In genomic region chr3:52298147-52299098, GRCh38 we compare ENCODE assay signal across 11 cellular contexts. TPM values are rescaled to one million over a fixed set of nuclear protein-coding genes. Genes with fewer than 3 reads are reported as not detected.
DNase-seq lines count a peak whose midpoint lies in the region; ATAC-seq and TF ChIP-seq lines count a peak whose summit lies in the region.
"Had no signal": no experiment of that assay in that cellular context is flagged by ENCODE, and none has a peak within 500 bp of the region (broad histone marks: within the 10 kb centered on the region; RNA-seq: fewer than 3 reads in every experiment).

No MANE protein-coding gene starts in this region.

- no peak overlapping the region for H4K8ac ChIP-seq in neuronal stem cell (ENCODE audit: low read depth, low read length)

- H3K27me3 ChIP-seq in GM23338 (ENCODE audit: insufficient read depth) = no peaks in the 10 kb centered on the region
- no peaks in the 10 kb centered on the region for H3K27me3 ChIP-seq in SK-N-SH (ENCODE audit: insufficient read depth)
- no peaks in the 10 kb centered on the region for H3K27me3 ChIP-seq in iPS-18a (ENCODE audit: control insufficient read depth, insufficient read depth, low read length)
- H3K27me3 ChIP-seq in neuronal stem cell (ENCODE audit: control insufficient read depth in 3 of 3, insufficient read depth in 3 of 3, low read depth in 1 of 3, low read length in 3 of 3) = no peaks in the 10 kb centered on the region
- H3K27me3 ChIP-seq: adrenal gland, sigmoid colon had no signal

- H2AFZ ChIP-seq in GM23338 = peak overlapping the region; percentile 87
- H2AFZ ChIP-seq in SK-N-SH (ENCODE audit: low read depth) = no peak overlapping the region
- peak overlapping the region; percentile 80 for H2AFZ ChIP-seq in neuronal stem cell (ENCODE audit: low read length)

- POLR2A ChIA-PET in SK-N-SH (lab: Yijun Ruan, JAX) = interaction anchor here (0.7 to 3.3 kb wide), 10 partner anchors 9 to 82 kb away, joined by 3 to 16 read pairs (median 5); partner anchors contain the start of genes GLYCTK, TWF2 and WDR82

- H3F3A ChIP-seq in GM23338 (replicated peaks; ENCODE audit: low read depth) = 0 out of 2 replicates have a peak, but pooled peaks cover 4% of the 10 kb centered on the region
- H3F3A ChIP-seq in SK-N-SH (replicated peaks; ENCODE audit: insufficient read depth) = peaks cover 5% of the 10 kb centered on the region

- peak overlapping the region; percentile 68 for H3K4me3 Mint-ChIP-seq in GM23338

- H4K20me1 ChIP-seq in GM23338 (replicated peaks; ENCODE audit: insufficient read depth) (no peaks in the 10 kb centered on the region; the same call in 1 of the 2 replicates), SK-N-SH (ENCODE audit: insufficient read depth) (no peaks in the 10 kb centered on the region)

- no peak for TF ChIP-seq EP300 in SK-N-SH (IDR thresholded peaks at IDR 0.05; ENCODE audit: borderline replicate concordance in 1 of 2, low read depth in 1 of 2, low read length in 1 of 2)

- no peak for TF ChIP-seq RAD21 in SK-N-SH (IDR thresholded peaks at IDR 0.05; ENCODE audit: low read length)

- peak overlapping the region; percentile 97 for H3K4ac ChIP-seq in neuronal stem cell (ENCODE audit: low read length)

- peak overlapping the region; percentile 41 for H4K91ac ChIP-seq in neuronal stem cell (ENCODE audit: low read depth, low read length, poor library complexity)

- H3K23ac ChIP-seq in neuronal stem cell (ENCODE audit: low read depth, low read length, poor library complexity) = peak overlapping the region; percentile 83

- peak overlapping the region; percentile 95 for H2BK15ac ChIP-seq in neuronal stem cell (ENCODE audit: low read length)

- H3K9me3 Mint-ChIP-seq in GM23338 = no peaks in the 10 kb centered on the region

- TF ChIP-seq CTCF in GM23338 (conservative IDR thresholded peaks at IDR 0.05; ENCODE audit: low read depth in 2 of 2) (peak in 1 of 2 experiments; percentile 24; a peak in 2 of 4 replicates), SK-N-SH (IDR thresholded peaks at IDR 0.05) (no peak)

- H2BK12ac ChIP-seq in neuronal stem cell (ENCODE audit: low read length) = peak overlapping the region; percentile 75

- H3K4me1 Mint-ChIP-seq in GM23338 = peaks cover 34% of the 10 kb centered on the region

- no peaks in the 10 kb centered on the region for H3K36me3 ChIP-seq in GM23338 (ENCODE audit: insufficient read depth)
- H3K36me3 ChIP-seq in SK-N-SH (replicated peaks in 1 of 2; ENCODE audit: control insufficient read depth in 1 of 2, insufficient read depth in 2 of 2, low read length in 1 of 2) = peaks cover 0 to 2% of the 10 kb centered on the region in 2 experiments
- no peaks in the 10 kb centered on the region for H3K36me3 ChIP-seq in iPS-18a (ENCODE audit: control insufficient read depth, low read depth, low read length)
- peaks cover 0 to 12% of the 10 kb centered on the region in 2 donors for H3K36me3 ChIP-seq in neuronal stem cell (replicated peaks in 1 of 2; ENCODE audit: control insufficient read depth in 2 of 2, insufficient read depth in 2 of 2, low read length in 2 of 2)
- H3K36me3 ChIP-seq: adrenal gland had no signal

- peak overlapping the region; percentile 53 for H3K4me3 ChIP-seq in GM23338
- peak overlapping the region in 1 of 2 experiments; percentile 41; a peak in 1 of 4 replicates for H3K4me3 ChIP-seq in SK-N-SH (ENCODE audit: low read depth in 2 of 2, low read length in 1 of 2)
- peak overlapping the region; percentile 43 for H3K4me3 ChIP-seq in iPS-18a (ENCODE audit: low read length)
- H3K4me3 ChIP-seq in neuronal stem cell (ENCODE audit: low read length in 2 of 2) = peak overlapping the region; percentile 59 to 79
- H3K4me3 ChIP-seq: adrenal gland, sigmoid colon had no signal

- H3K9me2 ChIP-seq in GM23338 (ENCODE audit: insufficient read depth) (no peaks in the 10 kb centered on the region), SK-N-SH (no peaks in the 10 kb centered on the region)

- H3K18ac ChIP-seq in neuronal stem cell (ENCODE audit: low read length) = peak overlapping the region; percentile 99

- peaks cover 27% of the 10 kb centered on the region for H3K27me3 Mint-ChIP-seq in GM23338 (ENCODE audit: insufficient read depth, low read depth, poor library complexity)

- 28% methylated on average over 12 of the region's 17 CpGs for WGBS in SK-N-SH (ENCODE audit: low lambda C conversion rate)
- WGBS in neuronal stem cell (ENCODE audit: extremely low coverage in 2 of 2, insufficient read length in 2 of 2, insufficient replicate concordance in 1 of 2), 2 donors = no CpG with 5 or more reads among the region's 17 CpGs

- 0 out of 2 replicates have a peak overlapping the region, but pooled peaks have one; percentile 32 for H3K27ac Mint-ChIP-seq in GM23338

- peak overlapping the region; percentile 96 for H2AK5ac ChIP-seq in neuronal stem cell (ENCODE audit: low read depth, low read length)

- CTCF ChIA-PET in SK-N-SH (lab: Yijun Ruan, JAX) = interaction anchor here (0.7 to 16.0 kb wide), 13 partner anchors 9 to 148 kb away, joined by 3 to 504 read pairs (median 4); partner anchors contain the start of gene GLYCTK

- no peaks in the 10 kb centered on the region for H3K79me1 ChIP-seq in neuronal stem cell (ENCODE audit: low read depth, low read length)

- H3K9me3 ChIP-seq in SK-N-SH (no peaks in the 10 kb centered on the region), iPS-18a (ENCODE audit: control insufficient read depth, low read depth, low read length) (no peaks in the 10 kb centered on the region), neuronal stem cell (replicated peaks in 1 of 2; ENCODE audit: control insufficient read depth in 2 of 2, insufficient read depth in 1 of 2, low read depth in 1 of 2, low read length in 2 of 2) (no peaks in the 10 kb centered on the region)
- H3K9me3 ChIP-seq: adrenal gland, sigmoid colon had no signal

- peak overlapping the region; percentile 98 for H3K14ac ChIP-seq in neuronal stem cell (ENCODE audit: low read length)

- peaks cover 23% of the 10 kb centered on the region for H3K4me1 ChIP-seq in GM23338 (ENCODE audit: insufficient read depth)
- H3K4me1 ChIP-seq in SK-N-SH (ENCODE audit: control insufficient read depth in 1 of 2, insufficient read depth in 2 of 2, low read depth in 1 of 2, low read length in 1 of 2) = peaks cover 17 to 78% of the 10 kb centered on the region in 2 experiments; a peak in 2 of 4 replicates
- H3K4me1 ChIP-seq in iPS-18a (ENCODE audit: control insufficient read depth, low read depth, low read length) = peaks cover 18% of the 10 kb centered on the region
- H3K4me1 ChIP-seq in neuronal stem cell (ENCODE audit: control insufficient read depth in 2 of 2, insufficient read depth in 1 of 2, low read depth in 1 of 2, low read length in 2 of 2) = peaks cover 41 to 45% of the 10 kb centered on the region in 2 donors
- H3K4me1 ChIP-seq: sigmoid colon had no signal

- peak; percentile 55 for ATAC-seq in GM23338
- ATAC-seq in GM19467 (IDR thresholded peaks at IDR 0.05; ENCODE audit: unreplicated experiment) = no peak
- ATAC-seq in HG02588 (IDR thresholded peaks at IDR 0.05; ENCODE audit: unreplicated experiment) = no peak

- H3K9ac ChIP-seq in SK-N-SH = peak overlapping the region; percentile 34; the same call in 1 of the 2 replicates
- H3K9ac ChIP-seq in iPS-18a (ENCODE audit: low read length) = peak overlapping the region; percentile 1
- peak overlapping the region; percentile 87 for H3K9ac ChIP-seq in neuronal stem cell (ENCODE audit: low read depth, low read length, poor library complexity)

- peak overlapping the region; percentile 93 for H2BK5ac ChIP-seq in neuronal stem cell (ENCODE audit: low read length)

- peak overlapping the region; percentile 100 for H2BK120ac ChIP-seq in neuronal stem cell (ENCODE audit: low read depth, low read length)

- no peaks in the 10 kb centered on the region for H3K79me2 ChIP-seq in GM23338 (replicated peaks; ENCODE audit: insufficient read depth)
- no peaks in the 10 kb centered on the region for H3K79me2 ChIP-seq in SK-N-SH (ENCODE audit: insufficient read depth)

- no peak overlapping the region for H3K27ac ChIP-seq in GM23338 (ENCODE audit: low read depth)
- H3K27ac ChIP-seq in SK-N-SH (ENCODE audit: low read depth in 2 of 2, low read length in 1 of 2) = peak overlapping the region in 1 of 2 experiments; percentile 91; a peak in 2 of 4 replicates
- H3K27ac ChIP-seq in iPS-18a (ENCODE audit: low read length) = no peak overlapping the region
- peak overlapping the region; percentile 20 for H3K27ac ChIP-seq in neuronal stem cell (replicated peaks; ENCODE audit: low read length)
- H3K27ac ChIP-seq: adrenal gland, sigmoid colon had no signal

- peak; percentile 59 for DNase-seq in GM23338 (ENCODE audit: low spot score)
- DNase-seq in SK-N-SH = peak; percentile 81
- DNase-seq in neuronal stem cell (ENCODE audit: low spot score) = no peak
- DNase-seq in DMS 273 (lab: John Stamatoyannopoulos, UW; ENCODE audit: unreplicated experiment) = no peak
- DNase-seq in stimulated activated CD4-positive, alpha-beta T cell treated with anti-CD3 and anti-CD28 coated beads, Interleukin-4, amount 100 ng/mL, for 1 hour = no peak
- DNase-seq: EL, sigmoid colon had no signal

- no peaks in the 10 kb centered on the region for H3K36me3 Mint-ChIP-seq in GM23338 (ENCODE audit: low read depth)

- H3K4me2 ChIP-seq in GM23338 (peak overlapping the region; percentile 80), SK-N-SH (peak overlapping the region; percentile 44; the same call in 1 of the 2 replicates), neuronal stem cell (ENCODE audit: insufficient read depth, low read length, poor library complexity, severe bottlenecking) (peak overlapping the region; percentile 72)

RNA-seq across cellular contexts. Expression of gene GLYCTK, which starts 10.8 kb away (rescaled TPM):
- total RNA-seq in GM23338 (2014; rRNA removed; shearing (Covaris generic)) = 7.5 and 8.3 TPM in 2 replicates
- polyA plus RNA-seq in GM23338 (2016; fragmentation: Nextera tagmentation; extraction: Ambion mirVana) (3.0 and 3.8 TPM in 2 replicates), SK-N-SH (2012; rRNA removed) (16.8 and 18.8 TPM in 2 replicates)
- 4.5 and 7.4 TPM in 2 replicates for polyA plus RNA-seq in SK-N-SH (2012; cell fraction: cytosol; rRNA removed)
- polyA plus RNA-seq in SK-N-SH (2012; cell fraction: nucleus; rRNA removed) = 76.2 and 100 TPM in 2 replicates
- polyA plus RNA-seq in neuronal stem cell (2013, experiment 1 of 2) = 0.85 TPM
- 1.1 TPM for polyA plus RNA-seq in neuronal stem cell (2013, experiment 2 of 2)

RNA-seq across cellular contexts. Expression of gene DNAH1, which starts 17.7 kb away (rescaled TPM):
- total RNA-seq in GM23338 (2014; rRNA removed; shearing (Covaris generic)) = 0.35 and 1.8 TPM in 2 replicates
- polyA plus RNA-seq in GM23338 (2016; fragmentation: Nextera tagmentation; extraction: Ambion mirVana) (0.17 and 0.81 TPM in 2 replicates), SK-N-SH (2012; rRNA removed) (5.1 and 6.7 TPM in 2 replicates)
- 1.2 and 1.4 TPM in 2 replicates for polyA plus RNA-seq in SK-N-SH (2012; cell fraction: cytosol; rRNA removed)
- 34.4 and 46.8 TPM in 2 replicates for polyA plus RNA-seq in SK-N-SH (2012; cell fraction: nucleus; rRNA removed)
- 1.3 TPM for polyA plus RNA-seq in neuronal stem cell (2013, experiment 1 of 2)
- 1.3 TPM for polyA plus RNA-seq in neuronal stem cell (2013, experiment 2 of 2)

RNA-seq across cellular contexts. Expression of gene WDR82, which starts 20.0 kb away (rescaled TPM):
- 69.8 and 71.8 TPM in 2 replicates for total RNA-seq in GM23338 (2014; rRNA removed; shearing (Covaris generic))
- polyA plus RNA-seq in GM23338 (2016; fragmentation: Nextera tagmentation; extraction: Ambion mirVana) = 25.2 and 31.2 TPM in 2 replicates
- polyA plus RNA-seq in SK-N-SH (2012; rRNA removed) = 41.2 and 57.8 TPM in 2 replicates
- 55.6 and 67.2 TPM in 2 replicates for polyA plus RNA-seq in SK-N-SH (2012; cell fraction: cytosol; rRNA removed)
- 11.1 and 24.5 TPM in 2 replicates for polyA plus RNA-seq in SK-N-SH (2012; cell fraction: nucleus; rRNA removed)
- 37.2 TPM for polyA plus RNA-seq in neuronal stem cell (2013, experiment 1 of 2)
- 38.6 TPM for polyA plus RNA-seq in neuronal stem cell (2013, experiment 2 of 2)

RNA-seq across cellular contexts. Expression of gene PPM1M, which starts 52.9 kb away (rescaled TPM):
- 1.8 and 4.0 TPM in 2 replicates for total RNA-seq in GM23338 (2014; rRNA removed; shearing (Covaris generic))
- 2.2 and 2.8 TPM in 2 replicates for polyA plus RNA-seq in GM23338 (2016; fragmentation: Nextera tagmentation; extraction: Ambion mirVana)
- 19.2 and 23.9 TPM in 2 replicates for polyA plus RNA-seq in SK-N-SH (2012; rRNA removed)
- polyA plus RNA-seq in SK-N-SH (2012; cell fraction: cytosol; rRNA removed) = 11.7 and 15.6 TPM in 2 replicates
- polyA plus RNA-seq in SK-N-SH (2012; cell fraction: nucleus; rRNA removed) = 56.2 and 60.9 TPM in 2 replicates
- polyA plus RNA-seq in neuronal stem cell (2013, experiment 1 of 2) = 3.5 TPM
- polyA plus RNA-seq in neuronal stem cell (2013, experiment 2 of 2) = 3.7 TPM

RNA-seq across cellular contexts. Expression of gene TWF2, which starts 59.5 kb away (rescaled TPM):
- total RNA-seq in GM23338 (2014; rRNA removed; shearing (Covaris generic)) = 120 and 123 TPM in 2 replicates
- 38.6 and 38.9 TPM in 2 replicates for polyA plus RNA-seq in GM23338 (2016; fragmentation: Nextera tagmentation; extraction: Ambion mirVana)
- polyA plus RNA-seq in SK-N-SH (2012; rRNA removed) = 157 and 188 TPM in 2 replicates
- polyA plus RNA-seq in SK-N-SH (2012; cell fraction: cytosol; rRNA removed) = 81.6 and 132 TPM in 2 replicates
- polyA plus RNA-seq in SK-N-SH (2012; cell fraction: nucleus; rRNA removed) = 125 and 150 TPM in 2 replicates
- 21.7 TPM for polyA plus RNA-seq in neuronal stem cell (2013, experiment 1 of 2)
- 20.9 TPM for polyA plus RNA-seq in neuronal stem cell (2013, experiment 2 of 2)

Comparison
In these comparisons a context has a peak if more than half of its experiments do, and no peak if none do; other contexts are left out.
1. DNase-seq: peak in GM23338 (single experiment) and SK-N-SH (single experiment); none in neuronal stem cell (single experiment), DMS 273 (single experiment) and stimulated activated CD4-positive, alpha-beta T cell treated with anti-CD3 and anti-CD28 coated beads, Interleukin-4, amount 100 ng/mL, for 1 hour (single experiment).
2. H3K9ac ChIP-seq: peak in every context shown above with its lines; median percentile 87 in neuronal stem cell; 34 in SK-N-SH; 1 in iPS-18a.
3. Peak in every context shown above with its lines, with median percentiles within 50 percentile points of each other: H3K4me2 ChIP-seq.